ENCODE assay signal across 15 cellular contexts in the genomic region with DNA sequence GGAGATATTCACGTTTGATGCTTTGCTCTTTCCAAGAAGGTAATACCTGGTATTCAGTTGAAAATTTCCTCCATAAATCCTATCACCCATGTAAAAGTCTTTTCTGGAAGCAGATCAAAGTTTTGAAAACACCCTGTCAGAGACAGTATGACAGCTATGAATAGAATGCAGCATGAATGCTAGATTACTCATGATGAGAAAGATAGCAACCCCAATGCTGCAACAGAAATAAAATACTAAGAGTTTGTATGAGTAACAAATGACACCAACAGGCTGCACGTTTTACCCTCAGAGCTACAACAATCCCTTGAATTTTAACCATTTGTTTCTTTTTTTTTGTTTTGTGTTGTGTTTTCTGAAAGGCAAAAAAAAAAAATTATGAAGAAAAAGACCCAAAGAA.
DNase-seq lines count a peak whose midpoint lies in the region; ATAC-seq and TF ChIP-seq lines count a peak whose summit lies in the region.
"Had no signal": no experiment of that assay in that cellular context is flagged by ENCODE, and none has a peak within 500 bp of the region (broad histone marks: within the 10 kb centered on the region; RNA-seq: fewer than 3 reads in every experiment).

No MANE protein-coding gene starts in this region.

- TF ChIP-seq CTCF in astrocyte of the spinal cord (IDR thresholded peaks at IDR 0.05; ENCODE audit: low read depth, low read length) = no peak
- TF ChIP-seq CTCF in OCI-LY7 (conservative IDR thresholded peaks at IDR 0.05; ENCODE audit: low read length) = no peak

- no peak for ATAC-seq in HG03439 (IDR thresholded peaks at IDR 0.05; ENCODE audit: unreplicated experiment)
- ATAC-seq: pancreas had no signal

- no peaks in the 10 kb centered on the region for H3K9me3 ChIP-seq in OCI-LY7 (ENCODE audit: low read length)
- H3K9me3 ChIP-seq: ascending aorta, pancreas had no signal

- DNase-seq in ACHN (peak; percentile 48), HS-5 (ENCODE audit: low read depth) (peak; percentile 43), astrocyte of the spinal cord (ENCODE audit: low read depth, low spot score) (peak; percentile 53), hepatic stellate cell (ENCODE audit: low spot score) (peak; percentile 38), NCI-H345 treated with DMSO at 0.1 percent for 48 hours (lab: John Stamatoyannopoulos, UW; ENCODE audit: unreplicated experiment) (no peak), SIG-M5 treated with dmso at 0.1 percent for 504 hours (lab: John Stamatoyannopoulos, UW; ENCODE audit: unreplicated experiment) (no peak), OCI-LY7 (ENCODE audit: low spot score) (no peak)
- DNase-seq: activated T-cell treated with anti-CD3 and anti-CD28 coated beads, Interleukin-2, amount 50 U/mL, for 4 hours; AML-193; endodermal cell; hypothalamus; pancreas; T-helper 1 cell had no signal

- H3K79me2 ChIP-seq in OCI-LY7 (ENCODE audit: insufficient read depth, low read depth, low read length) = no peaks in the 10 kb centered on the region

- no peaks in the 10 kb centered on the region for H3K9me2 ChIP-seq in OCI-LY7 (ENCODE audit: insufficient read depth, low read length)

- POLR2A ChIA-PET in OCI-LY7 (lab: Charles Lee) = no interaction called here

- H3K27ac ChIP-seq in OCI-LY7 (ENCODE audit: low read depth, low read length, poor library complexity, severe bottlenecking) = no peak overlapping the region
- H3K27ac ChIP-seq: ascending aorta, pancreas had no signal

- intact Hi-C loops in OCI-LY7 (cut with micrococcal nuclease; ENCODE audit: unreplicated experiment) = no loop called here

- no peak overlapping the region for H2AFZ ChIP-seq in OCI-LY7 (ENCODE audit: low read length)

- no peaks in the 10 kb centered on the region for H4K20me1 ChIP-seq in OCI-LY7 (ENCODE audit: insufficient read depth, low read length)

- H3K4me2 ChIP-seq in OCI-LY7 (ENCODE audit: low read length) = no peak overlapping the region

- CTCF ChIA-PET in OCI-LY7 (lab: Charles Lee; ENCODE audit: unreplicated experiment) = no interaction called here

- BruUV-seq in OCI-LY7 (replicated peaks; lab: Mats Ljungman, UMichigan) = no TSS peak

- in situ Hi-C loops in ACHN (cut with HindIII; ENCODE audit: low pct_ligation_motif_present, low pct_unique_long_range_greater_than_20kb, low sequenced_read_pairs) (no loop called here), astrocyte of the spinal cord (cut with HindIII; ENCODE audit: low sequenced_read_pairs) (no loop called here)

- H3K4me1 ChIP-seq in OCI-LY7 (ENCODE audit: insufficient read depth, low read length, poor library complexity, severe bottlenecking) = no peaks in the 10 kb centered on the region
- H3K4me1 ChIP-seq: ascending aorta, pancreas had no signal

- H3K4me3 ChIP-seq in astrocyte of the spinal cord (ENCODE audit: low read depth, low read length) = no peak overlapping the region
- H3K4me3 ChIP-seq in OCI-LY7 (ENCODE audit: low read depth, low read length, poor library complexity, severe bottlenecking) = no peak overlapping the region
- H3K4me3 ChIP-seq: ascending aorta, pancreas had no signal

- H3K36me3 ChIP-seq in OCI-LY7 (ENCODE audit: insufficient read depth, low read length) = no peaks in the 10 kb centered on the region
- H3K36me3 ChIP-seq: ascending aorta, pancreas had no signal

Comparison
In these comparisons a context has a peak if more than half of its experiments do, and no peak if none do; other contexts are left out.
1. DNase-seq: peak in ACHN (single experiment), HS-5 (single experiment), astrocyte of the spinal cord (single experiment) and hepatic stellate cell (single experiment); none in NCI-H345 treated with DMSO at 0.1 percent for 48 hours (single experiment), SIG-M5 treated with dmso at 0.1 percent for 504 hours (single experiment) and OCI-LY7 (single experiment).